8 cellular contexts compared by ENCODE assay signal in the genomic region with DNA sequence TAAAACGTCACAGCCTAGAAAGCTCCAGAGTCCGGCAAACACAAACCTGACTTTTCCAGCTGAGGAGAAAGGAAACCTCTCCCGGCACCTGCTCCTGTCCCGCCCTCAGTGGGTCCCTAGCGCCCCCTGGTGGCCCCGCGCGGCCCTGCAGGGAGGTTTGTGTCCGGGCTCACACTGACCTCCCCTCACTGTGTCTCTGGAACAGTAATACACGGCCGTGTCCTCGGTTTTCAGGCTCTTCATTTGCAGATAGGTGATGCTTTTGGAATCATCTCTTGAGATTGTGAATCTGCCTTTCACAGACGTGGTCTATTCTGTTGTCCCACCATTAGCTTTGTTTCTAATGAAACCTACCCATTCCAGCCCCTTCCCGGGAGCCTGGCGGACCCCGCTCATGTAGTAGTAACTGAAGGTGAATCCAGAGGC.
DNase-seq lines count a peak whose midpoint lies in the region; ATAC-seq, FAIRE-seq and TF ChIP-seq lines count a peak whose summit lies in the region.
"Not testable (repeated sequence)": the region's sequence is repeated elsewhere in the genome, so short reads cannot be mapped to it uniquely, and the experiment has no call there.

No MANE protein-coding gene starts in this region.

- peak; percentile 62 for ATAC-seq in T-helper 17 cell

- peak overlapping the region; percentile 43 for H3K27ac Mint-ChIP-seq in T-helper 17 cell

- peaks cover 45% of the 10 kb centered on the region for H3K27me3 Mint-ChIP-seq in T-helper 17 cell

- not testable (repeated sequence) for FAIRE-seq in H54 (lab: Jason Lieb, UNC)

- peak; percentile 79 for TF ChIP-seq CTCF in BE2C (IDR thresholded peaks at IDR 0.05; ENCODE audit: low read depth, low read length)

- not testable (repeated sequence) for TF ChIP-seq POLR2A in H54 (IDR thresholded peaks at IDR 0.05; ENCODE audit: low read depth, low read length)

- DNase-seq in BE2C (peak; percentile 83), H54 (ENCODE audit: insufficient read length, low spot score) (peak; percentile 20), NCI-H2196 (lab: John Stamatoyannopoulos, UW; ENCODE audit: unreplicated experiment) (peak; percentile 57), T-helper 17 cell (peak; percentile 56 to 80 (median 62)), cerebellar cortex (ENCODE audit: low spot score) (peak; percentile 28), midbrain (lab: John Stamatoyannopoulos, UW) (peak; percentile 4)
- peak; percentile 98 for DNase-seq in activated CD8-positive, alpha-beta memory T cell treated with anti-CD3 and anti-CD28 coated beads, Interleukin-2, amount 50 U/mL, for 48 hours
- peak; percentile 45 to 59 (median 50) for DNase-seq in stimulated activated CD4-positive, alpha-beta T cell treated with anti-CD3 and anti-CD28 coated beads, TNF-alpha, amount 100 ng/mL, for 4 hours (ENCODE audit: low read depth in 3 of 3)

- not testable (repeated sequence) for H3K4me3 ChIP-seq in BE2C (ENCODE audit: low read depth, low read length)

- H3K36me3 ChIP-seq in BE2C: not testable (repeated sequence)

- peaks cover 34% of the 10 kb centered on the region for H3K27me3 ChIP-seq in BE2C

- H3K36me3 Mint-ChIP-seq in T-helper 17 cell (ENCODE audit: low read depth): not testable (repeated sequence)

- H3K4me1 ChIP-seq in BE2C: not testable (repeated sequence)

- peak overlapping the region; percentile 61 for H3K4me3 Mint-ChIP-seq in T-helper 17 cell

- not testable (repeated sequence) for H3K4me1 Mint-ChIP-seq in T-helper 17 cell

- H3K9me3 ChIP-seq in BE2C; T-helper 17 cell (ENCODE audit: control insufficient read depth, low read length, poor library complexity, severe bottlenecking): not testable (repeated sequence)

Comparison
In these comparisons a context has a peak if more than half of its experiments do, and no peak if none do; other contexts are left out.
1. DNase-seq: peak in every context shown above with its lines; median percentile 98 in activated CD8-positive, alpha-beta memory T cell treated with anti-CD3 and anti-CD28 coated beads, Interleukin-2, amount 50 U/mL, for 48 hours; 83 in BE2C; 62 in T-helper 17 cell; 57 in NCI-H2196; 50 in stimulated activated CD4-positive, alpha-beta T cell treated with anti-CD3 and anti-CD28 coated beads, TNF-alpha, amount 100 ng/mL, for 4 hours; 28 in cerebellar cortex; 20 in H54; 4 in midbrain.